12 cellular contexts compared by ENCODE assay signal in the genomic region with DNA sequence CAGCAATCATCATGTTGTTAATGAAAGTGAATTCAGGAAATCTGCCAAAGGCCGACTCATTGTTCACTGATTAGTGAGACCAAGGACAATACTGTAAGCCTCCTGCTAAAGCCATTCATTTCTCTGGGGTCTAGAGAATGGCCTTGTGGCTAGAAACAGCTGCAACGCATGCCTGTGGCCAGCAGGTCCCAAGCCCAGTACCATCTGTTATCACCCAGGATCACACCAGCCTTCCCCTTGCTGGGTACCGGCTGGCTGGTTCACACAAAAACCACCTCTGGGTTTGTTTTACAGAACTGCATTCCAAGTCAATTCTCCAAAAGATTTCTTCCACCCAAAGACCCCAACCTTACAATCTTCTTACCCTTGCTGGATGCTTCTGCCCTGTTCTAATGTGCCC.
DNase-seq lines count a peak whose midpoint lies in the region; ATAC-seq and TF ChIP-seq lines count a peak whose summit lies in the region.
"Had no signal": no experiment of that assay in that cellular context is flagged by ENCODE, and none has a peak within 500 bp of the region (broad histone marks: within the 10 kb centered on the region; RNA-seq: fewer than 3 reads in every experiment).

No MANE protein-coding gene starts in this region.

- H3K27me3 ChIP-seq in KMS-11 (ENCODE audit: insufficient read depth, low read depth) = no peaks in the 10 kb centered on the region

- DNase-seq in astrocyte of the hippocampus (ENCODE audit: low read depth, low spot score) (peak; percentile 80), iris pigment epithelial cell (ENCODE audit: low read depth) (peak; percentile 63), substantia nigra (lab: John Stamatoyannopoulos, UW) (peak in 5 of 49 donors; percentile 1 to 54 (median 15)), posterior cingulate gyrus (no peak)
- DNase-seq: activated CD4-positive, CD25-positive, alpha-beta regulatory T cell treated with anti-CD3 and anti-CD28 coated beads, Interleukin-2, amount 50 U/mL, for 72 hours; aorta; Karpas-422; NCI-H748 treated with DMSO at 0.1 percent for 48 hours; stimulated activated naive B cell treated with anti-CD40 and anti-IgM and Interleukin-4, amounts not matched to agents 10 μg/mL and 1 μg/mL and 100 μg/mL, for 72 hours had no signal

- peaks cover 24% of the 10 kb centered on the region for H3K4me1 ChIP-seq in KMS-11 (ENCODE audit: low read depth, poor library complexity, severe bottlenecking)

- no peak overlapping the region for H3K4me3 ChIP-seq in KMS-11 (IDR thresholded peaks at IDR 0.05; ENCODE audit: insufficient read depth, low read depth, low read length)

- no peaks in the 10 kb centered on the region for H3K79me2 ChIP-seq in KMS-11 (ENCODE audit: insufficient read depth, low read depth)

- intact Hi-C loops in posterior cingulate gyrus (cut with DNase I) = no loop called here

- H3K9ac ChIP-seq in KMS-11 = no peak overlapping the region

- H2AFZ ChIP-seq in KMS-11 (ENCODE audit: low read depth) = no peak overlapping the region

- H3K27ac ChIP-seq in KMS-11 (no peak overlapping the region), substantia nigra (ENCODE audit: low read depth, low read length, poor library complexity, severe bottlenecking) (peak overlapping the region; percentile 84)

- TF ChIP-seq CTCF in KMS-11 (conservative IDR thresholded peaks at IDR 0.05; ENCODE audit: low read depth, low read length) = peak; percentile 22; the same call in 1 of the 2 replicates

- H3K4me2 ChIP-seq in KMS-11 = peak overlapping the region; percentile 55

- H3K36me3 ChIP-seq in KMS-11 (ENCODE audit: insufficient read depth) = no peaks in the 10 kb centered on the region

- ATAC-seq in HG03457 (IDR thresholded peaks at IDR 0.05; ENCODE audit: unreplicated experiment) = no peak
- no peak for ATAC-seq in GM18870 (IDR thresholded peaks at IDR 0.05; ENCODE audit: unreplicated experiment)
- ATAC-seq: stimulated activated naive B cell treated with anti-CD40 and anti-IgM and Interleukin-4, amounts not matched to agents 10 μg/mL and 1 μg/mL and 100 μg/mL, for 72 hours had no signal

- H4K20me1 ChIP-seq in KMS-11 (ENCODE audit: insufficient read depth) = no peaks in the 10 kb centered on the region

Comparison
In these comparisons a context has a peak if more than half of its experiments do, and no peak if none do; other contexts are left out.
1. DNase-seq: peak in astrocyte of the hippocampus (single experiment) and iris pigment epithelial cell (single experiment); none in posterior cingulate gyrus (0 of 10).